36 cellular contexts compared by ENCODE assay signal in genomic region chr7:88363249-88363648, GRCh38. TPM values are rescaled to one million over a fixed set of nuclear protein-coding genes. Genes with fewer than 3 reads are reported as not detected.
"Had no signal": no experiment of that assay in that cellular context is flagged by ENCODE, and none has a peak within 500 bp of the region (broad histone marks: within the 10 kb centered on the region; RNA-seq: fewer than 3 reads in every experiment).

No MANE protein-coding gene starts in this region.

- H3K4me3 ChIP-seq: breast epithelium, cardiac muscle cell, colonic mucosa had no signal

- ATAC-seq: activated CD4-positive, alpha-beta T cell treated with anti-CD3 and anti-CD28 coated beads for 36 hours; activated CD8-positive, alpha-beta memory T cell treated with anti-CD3 and anti-CD28 coated beads, Interleukin-2, amount 10 ng/mL, durations not matched to agents 7 days and 5 days; activated CD8-positive, alpha-beta T cell treated with anti-CD3 and anti-CD28 coated beads, Interleukin-2, amount 10 ng/mL, durations not matched to agents 7 days and 5 days; esophagus mucosa; T-helper 17 cell had no signal

- DNase-seq: activated CD4-positive, alpha-beta memory T cell treated with anti-CD3 and anti-CD28 coated beads for 36 hours; activated CD4-positive, alpha-beta T cell treated with anti-CD3 and anti-CD28 coated beads for 36 hours; activated CD4-positive, alpha-beta T cell treated with anti-CD3 and anti-CD28 coated beads, Interleukin-2, amount 10 ng/mL, durations not matched to agents 24 days and 14 days; activated CD4-positive, CD25-positive, alpha-beta regulatory T cell; activated CD4-positive, CD25-positive, alpha-beta regulatory T cell treated with anti-CD3 and anti-CD28 coated beads, Interleukin-2, amount 50 U/mL, for 72 hours; activated CD8-positive, alpha-beta memory T cell treated with anti-CD3 and anti-CD28 coated beads, Interleukin-2, amount 10 ng/mL, durations not matched to agents 7 days and 5 days; activated CD8-positive, alpha-beta memory T cell treated with anti-CD3 and anti-CD28 coated beads, Interleukin-2, amount 50 U/mL, for 4 hours; activated CD8-positive, alpha-beta T cell treated with anti-CD3 and anti-CD28 coated beads, Interleukin-2, amount 10 ng/mL, durations not matched to agents 7 days and 5 days; activated effector memory CD4-positive, alpha-beta T cell treated with anti-CD3 and anti-CD28 coated beads, Interleukin-2, amount 50 U/mL, for 16 hours; activated naive CD4-positive, alpha-beta T cell treated with anti-CD3 and anti-CD28 coated beads, Interleukin-2, amount 10 ng/mL, durations not matched to agents 7 days and 5 days; activated T-cell treated with anti-CD3 and anti-CD28 coated beads, Interleukin-2, amount 50 U/mL, for 1 hour; activated T-cell treated with anti-CD3 and anti-CD28 coated beads, Interleukin-2, amount 50 U/mL, for 48 hours; amniotic stem cell; anterior cingulate cortex; central memory CD4-positive, alpha-beta T cell; cerebellar nuclear complex; colonic mucosa; effector CD8-positive, alpha-beta T cell; foreskin fibroblast; head of caudate nucleus; T-helper 1 cell; T-helper 17 cell; T1000 had no signal

- FAIRE-seq: astrocyte, frontal cortex had no signal

- H3K9me3 ChIP-seq: breast epithelium, colonic mucosa had no signal

- H3K27ac Mint-ChIP-seq: activated CD4-positive, alpha-beta memory T cell treated with anti-CD3 and anti-CD28 coated beads for 36 hours; activated CD4-positive, alpha-beta T cell treated with anti-CD3 and anti-CD28 coated beads for 36 hours; activated CD4-positive, alpha-beta T cell treated with anti-CD3 and anti-CD28 coated beads, Interleukin-2, amount 10 ng/mL, durations not matched to agents 24 days and 14 days; activated CD8-positive, alpha-beta memory T cell treated with anti-CD3 and anti-CD28 coated beads, Interleukin-2, amount 10 ng/mL, durations not matched to agents 7 days and 5 days; activated CD8-positive, alpha-beta T cell treated with anti-CD3 and anti-CD28 coated beads, Interleukin-2, amount 10 ng/mL, durations not matched to agents 7 days and 5 days; activated naive CD4-positive, alpha-beta T cell treated with anti-CD3 and anti-CD28 coated beads, Interleukin-2, amount 10 ng/mL, durations not matched to agents 7 days and 5 days; activated naive CD8-positive, alpha-beta T cell; activated T-helper 1 cell treated with anti-CD3 and anti-CD28 coated beads, Interleukin-12 subunit alpha, Interleukin-12 subunit beta, Interleukin-2, Interleukin-4 antibody, amounts not matched to agents 30 ng/mL and 10 ng/mL and 1 ng/mL, durations not matched to agents 14 hours and 24 hours and 36 hours; activated T-helper 2 cell treated with anti-CD3 and anti-CD28 coated beads, Interferon-gamma antibody, Interleukin-2, Interleukin-4, amounts not matched to agents 10 μg/mL and 5 μg/mL and 100 μg/mL, durations not matched to agents 14 hours and 24 hours and 36 hours; brain; T-helper 17 cell; T-helper 2 cell treated with Interferon-gamma antibody and Interleukin-4, amounts not matched to agents 5 μg/mL and 100 μg/mL, for 36 hours had no signal

- H3K27me3 ChIP-seq: breast epithelium, cardiac muscle cell, colonic mucosa had no signal

- H3K36me3 Mint-ChIP-seq: activated CD4-positive, alpha-beta memory T cell treated with anti-CD3 and anti-CD28 coated beads for 36 hours; activated CD8-positive, alpha-beta memory T cell treated with anti-CD3 and anti-CD28 coated beads, Interleukin-2, amount 10 ng/mL, durations not matched to agents 7 days and 5 days; activated naive CD4-positive, alpha-beta T cell treated with anti-CD3 and anti-CD28 coated beads, Interleukin-2, amount 10 ng/mL, durations not matched to agents 7 days and 5 days; activated naive CD8-positive, alpha-beta T cell; brain had no signal

- H3K27ac ChIP-seq: breast epithelium, cardiac muscle cell, colonic mucosa, WERI-Rb-1 had no signal

- H3K4me3 Mint-ChIP-seq: activated CD4-positive, alpha-beta memory T cell treated with anti-CD3 and anti-CD28 coated beads for 36 hours; activated CD4-positive, alpha-beta T cell treated with anti-CD3 and anti-CD28 coated beads for 36 hours; activated CD4-positive, alpha-beta T cell treated with anti-CD3 and anti-CD28 coated beads, Interleukin-2, amount 10 ng/mL, durations not matched to agents 24 days and 14 days; activated CD8-positive, alpha-beta memory T cell treated with anti-CD3 and anti-CD28 coated beads, Interleukin-2, amount 10 ng/mL, durations not matched to agents 7 days and 5 days; activated CD8-positive, alpha-beta T cell treated with anti-CD3 and anti-CD28 coated beads, Interleukin-2, amount 10 ng/mL, durations not matched to agents 7 days and 5 days; activated naive CD4-positive, alpha-beta T cell treated with anti-CD3 and anti-CD28 coated beads, Interleukin-2, amount 10 ng/mL, durations not matched to agents 7 days and 5 days; activated naive CD8-positive, alpha-beta T cell; activated T-helper 1 cell treated with anti-CD3 and anti-CD28 coated beads, Interleukin-12 subunit alpha, Interleukin-12 subunit beta, Interleukin-2, Interleukin-4 antibody, amounts not matched to agents 30 ng/mL and 10 ng/mL and 1 ng/mL, durations not matched to agents 14 hours and 24 hours and 36 hours; brain; T-helper 17 cell; T-helper 2 cell treated with Interferon-gamma antibody and Interleukin-4, amounts not matched to agents 5 μg/mL and 100 μg/mL, for 36 hours had no signal

- H3K27me3 Mint-ChIP-seq: brain had no signal

- H3K9me3 Mint-ChIP-seq: activated CD4-positive, alpha-beta memory T cell treated with anti-CD3 and anti-CD28 coated beads for 36 hours; activated CD4-positive, alpha-beta T cell treated with anti-CD3 and anti-CD28 coated beads, Interleukin-2, amount 10 ng/mL, durations not matched to agents 24 days and 14 days; activated naive CD4-positive, alpha-beta T cell treated with anti-CD3 and anti-CD28 coated beads, Interleukin-2, amount 10 ng/mL, durations not matched to agents 7 days and 5 days; activated T-helper 1 cell treated with anti-CD3 and anti-CD28 coated beads, Interleukin-12 subunit alpha, Interleukin-12 subunit beta, Interleukin-2, Interleukin-4 antibody, amounts not matched to agents 30 ng/mL and 10 ng/mL and 1 ng/mL, durations not matched to agents 14 hours and 24 hours and 36 hours; activated T-helper 2 cell treated with anti-CD3 and anti-CD28 coated beads, Interferon-gamma antibody, Interleukin-2, Interleukin-4, amounts not matched to agents 10 μg/mL and 5 μg/mL and 100 μg/mL, durations not matched to agents 14 hours and 24 hours and 36 hours; brain; T-helper 2 cell treated with Interferon-gamma antibody and Interleukin-4, amounts not matched to agents 5 μg/mL and 100 μg/mL, for 36 hours had no signal

- H3K36me3 ChIP-seq: breast epithelium, cardiac muscle cell, colonic mucosa, WERI-Rb-1 had no signal

- H3K4me1 ChIP-seq: breast epithelium, colonic mucosa had no signal

- H3K4me1 Mint-ChIP-seq: activated naive CD4-positive, alpha-beta T cell treated with anti-CD3 and anti-CD28 coated beads, Interleukin-2, amount 10 ng/mL, durations not matched to agents 7 days and 5 days; T-helper 17 cell had no signal

RNA-seq across cellular contexts. Expression of gene STEAP4, which starts 56.6 kb away (rescaled TPM):
- total RNA-seq: activated CD4-positive, alpha-beta memory T cell treated with anti-CD3 and anti-CD28 coated beads for 36 hours; activated CD4-positive, alpha-beta T cell treated with anti-CD3 and anti-CD28 coated beads for 36 hours; activated CD8-positive, alpha-beta memory T cell treated with anti-CD3 and anti-CD28 coated beads for 36 hours; activated CD8-positive, alpha-beta T cell treated with anti-CD3 and anti-CD28 coated beads, Interleukin-2, amount 10 ng/mL, durations not matched to agents 7 days and 5 days; astrocyte; cardiac muscle cell; dermis microvascular lymphatic vessel endothelial cell had no signal
- polyA plus RNA-seq: cardiac muscle cell had no signal
